Comparison of ENCODE assay signal across 1 cellular context in the genomic region with DNA sequence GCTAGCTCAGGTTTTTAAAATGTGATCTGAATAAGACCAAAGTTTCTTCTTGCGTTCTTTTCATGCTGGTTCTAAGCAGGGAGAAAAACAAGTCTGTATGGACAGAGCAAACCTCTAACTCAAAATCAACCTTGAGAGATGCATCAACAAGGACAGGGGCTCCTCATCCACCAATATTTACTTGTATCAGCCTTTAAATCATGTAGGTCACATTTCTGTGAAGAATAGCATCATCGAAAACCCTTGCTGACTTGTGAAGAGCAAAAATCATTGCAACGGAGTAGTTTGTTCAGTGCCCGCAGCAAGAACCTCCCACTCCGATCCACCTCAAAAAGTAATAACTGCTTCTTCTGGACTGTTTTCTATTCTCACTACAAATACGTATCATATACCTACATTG.
TF ChIP-seq lines count a peak whose summit lies in the region.

No MANE protein-coding gene starts in this region.

TF ChIP-seq in endothelial cell of umbilical vein, 7 proteins besides CTCF, POLR2A, EP300 and RAD21 (continued from another document):
- TF ChIP-seq JUN (IDR thresholded peaks at IDR 0.05; ENCODE audit: borderline replicate concordance, insufficient read depth, insufficient read length, low read depth) (no peak), MYC (IDR thresholded peaks at IDR 0.05; ENCODE audit: low read depth, low read length) (no peak), POLR2AphosphoS5 (IDR thresholded peaks at IDR 0.05; ENCODE audit: insufficient read depth, low read depth, low read length) (no peak), FOS (IDR thresholded peaks at IDR 0.05; ENCODE audit: borderline replicate concordance, insufficient read depth, low read length) (no peak), GATA2 (IDR thresholded peaks at IDR 0.05; ENCODE audit: insufficient read depth, insufficient read length, low read depth, low read length) (no peak), MAX (IDR thresholded peaks at IDR 0.05; ENCODE audit: insufficient read depth, insufficient read length) (no peak)
